ENCODE assay signal across 25 cellular contexts in genomic region chr17:16459850-16460550, GRCh38. TPM values are rescaled to one million over a fixed set of nuclear protein-coding genes. Genes with fewer than 3 reads are reported as not detected.
DNase-seq lines count a peak whose midpoint lies in the region; ATAC-seq and TF ChIP-seq lines count a peak whose summit lies in the region.
"Had no signal": no experiment of that assay in that cellular context is flagged by ENCODE, and none has a peak within 500 bp of the region (broad histone marks: within the 10 kb centered on the region; RNA-seq: fewer than 3 reads in every experiment).

No MANE protein-coding gene starts in this region.

- CTCF ChIA-PET in activated naive CD4-positive, alpha-beta T cell treated with anti-CD3 and anti-CD28 coated beads for 36 hours (lab: Charles Lee) = interaction anchor here (0.9 kb wide), 1 partner anchor 60 kb away, joined by 3 read pairs; no protein-coding TSS in a partner anchor
- CTCF ChIA-PET in PC-9 (lab: Charles Lee) = interaction anchor here (0.6 kb wide), 2 partner anchors 58 to 1428 kb away, joined by 3 read pairs; no protein-coding TSS in a partner anchor
- CTCF ChIA-PET in activated CD4-positive, alpha-beta memory T cell treated with anti-CD3 and anti-CD28 coated beads, Interleukin-2, amount 10 ng/mL, durations not matched to agents 7 days and 5 days (lab: Charles Lee) = interaction anchor here (1.4 kb wide), 1 partner anchor 8 kb away, joined by 4 read pairs; no protein-coding TSS in a partner anchor

- H3K9me2 ChIP-seq in PC-9 (ENCODE audit: insufficient read depth) = no peaks in the 10 kb centered on the region

- no peak for TF ChIP-seq POLR2A in spleen (IDR thresholded peaks at IDR 0.05)

- intact Hi-C loops in activated naive CD4-positive, alpha-beta T cell treated with anti-CD3 and anti-CD28 coated beads for 36 hours (cut with micrococcal nuclease) = no loop called here
- intact Hi-C loops in PC-9 (cut with micrococcal nuclease; ENCODE audit: unreplicated experiment) (loop anchor here (2.0 kb wide), 1 partner anchor 27 kb away; no protein-coding TSS in a partner anchor), spleen (cut with DNase I; ENCODE audit: low total_unique reads) (no loop called here)

- no peaks in the 10 kb centered on the region for H3K36me3 ChIP-seq in PC-9 (ENCODE audit: low read depth)
- H3K36me3 ChIP-seq in spleen = peaks cover 0 to 49% (median 4%) of the 10 kb centered on the region in 6 donors
- H3K36me3 ChIP-seq: heart left ventricle, MG63, pancreas, uterus had no signal

- DNase-seq in activated naive CD4-positive, alpha-beta T cell treated with anti-CD3 and anti-CD28 coated beads for 36 hours = no peak
- no peak for DNase-seq in activated naive CD4-positive, alpha-beta T cell treated with anti-CD3 and anti-CD28 coated beads, Interleukin-2, amount 50 U/mL, for 16 hours
- peak in 1 of 2 experiments; percentile 78 for DNase-seq in PC-9
- DNase-seq in foreskin keratinocyte = peak in 1 of 2 donors; percentile 63
- DNase-seq in spleen = no peak
- no peak for DNase-seq in hypothalamus (lab: John Stamatoyannopoulos, UW)
- DNase-seq in NOMO-1 (lab: John Stamatoyannopoulos, UW; ENCODE audit: unreplicated experiment in 2 of 2) = no peak
- DNase-seq in activated CD4-positive, alpha-beta memory T cell treated with anti-CD3 and anti-CD28 coated beads, Interleukin-2, amount 10 ng/mL, durations not matched to agents 7 days and 5 days = no peak
- DNase-seq: activated CD4-positive, alpha-beta T cell treated with anti-CD3 and anti-CD28 coated beads, Interleukin-2, amount 50 U/mL, for 4 hours; activated naive CD4-positive, alpha-beta T cell; aorta; effector CD8-positive, alpha-beta T cell; heart left ventricle; HFFc6; MG63; naive B cell; NCI-H1436; OCI-M1; pancreas; right cardiac atrium; stimulated activated CD8-positive, alpha-beta memory T cell treated with anti-CD3 and anti-CD28 coated beads, Interleukin-4, amount 100 ng/mL, for 48 hours; substantia nigra; T-helper 17 cell; uterus had no signal

- peak overlapping the region; percentile 31 for H3K27ac Mint-ChIP-seq in activated naive CD4-positive, alpha-beta T cell treated with anti-CD3 and anti-CD28 coated beads for 36 hours
- H3K27ac Mint-ChIP-seq in activated CD4-positive, alpha-beta memory T cell treated with anti-CD3 and anti-CD28 coated beads, Interleukin-2, amount 10 ng/mL, durations not matched to agents 7 days and 5 days = no peak overlapping the region
- H3K27ac Mint-ChIP-seq: HFFc6 had no signal

- BruUV-seq in PC-9 (replicated peaks; lab: Mats Ljungman, UMichigan) = TSS peak; percentile 75

- H3K9me3 ChIP-seq in PC-9 (ENCODE audit: insufficient read depth, low read depth) (no peaks in the 10 kb centered on the region), spleen (no peaks in the 10 kb centered on the region)
- H3K9me3 ChIP-seq: heart left ventricle, MG63, pancreas, uterus had no signal

- no peaks in the 10 kb centered on the region for H3K9me3 Mint-ChIP-seq in activated naive CD4-positive, alpha-beta T cell treated with anti-CD3 and anti-CD28 coated beads for 36 hours
- H3K9me3 Mint-ChIP-seq in activated CD4-positive, alpha-beta memory T cell treated with anti-CD3 and anti-CD28 coated beads, Interleukin-2, amount 10 ng/mL, durations not matched to agents 7 days and 5 days = no peaks in the 10 kb centered on the region
- H3K9me3 Mint-ChIP-seq: HFFc6, naive B cell had no signal

- H3K27ac ChIP-seq in PC-9 (0 out of 2 replicates have a peak overlapping the region, but pooled peaks have one; percentile 32), foreskin keratinocyte (no peak overlapping the region), spleen (peak overlapping the region in 5 of 8 donors; percentile 3 to 66 (median 49))
- H3K27ac ChIP-seq: heart left ventricle, pancreas, uterus had no signal

- H3K4me3 ChIP-seq in PC-9 (no peak overlapping the region), spleen (no peak overlapping the region)
- H3K4me3 ChIP-seq: heart left ventricle, MG63, pancreas, uterus had no signal

- H2AFZ ChIP-seq in PC-9 = no peak overlapping the region

- WGBS in spleen, 5 donors = 78 to 96% (median 85%) methylated on average over 5 to 6 of the region's 6 CpGs

- peak; percentile 32 for ATAC-seq in foreskin keratinocyte
- ATAC-seq: heart left ventricle, right cardiac atrium, T-helper 17 cell had no signal

- POLR2A ChIA-PET in PC-9 (lab: Charles Lee; ENCODE audit: unreplicated experiment) = interaction anchor here (0.5 kb wide), 1 partner anchor 95 kb away, joined by 3 read pairs; no protein-coding TSS in a partner anchor
- POLR2A ChIA-PET in activated CD4-positive, alpha-beta memory T cell treated with anti-CD3 and anti-CD28 coated beads, Interleukin-2, amount 10 ng/mL, durations not matched to agents 7 days and 5 days (lab: Charles Lee) = no interaction called here

- H4K20me1 ChIP-seq in PC-9 (ENCODE audit: insufficient read depth) = no peaks in the 10 kb centered on the region

- no peak overlapping the region for H3K4me3 Mint-ChIP-seq in activated naive CD4-positive, alpha-beta T cell treated with anti-CD3 and anti-CD28 coated beads for 36 hours
- no peak overlapping the region for H3K4me3 Mint-ChIP-seq in activated CD4-positive, alpha-beta memory T cell treated with anti-CD3 and anti-CD28 coated beads, Interleukin-2, amount 10 ng/mL, durations not matched to agents 7 days and 5 days
- H3K4me3 Mint-ChIP-seq: HFFc6, naive B cell, T-helper 17 cell had no signal

- H3K4me2 ChIP-seq in PC-9 = peak overlapping the region; percentile 34; the same call in 1 of the 2 replicates

- H3K79me2 ChIP-seq in PC-9 (ENCODE audit: low read depth) = no peaks in the 10 kb centered on the region

- H3K4me1 Mint-ChIP-seq in activated naive CD4-positive, alpha-beta T cell treated with anti-CD3 and anti-CD28 coated beads for 36 hours (ENCODE audit: low read depth) = peaks cover 4% of the 10 kb centered on the region
- no peaks in the 10 kb centered on the region for H3K4me1 Mint-ChIP-seq in activated CD4-positive, alpha-beta memory T cell treated with anti-CD3 and anti-CD28 coated beads, Interleukin-2, amount 10 ng/mL, durations not matched to agents 7 days and 5 days
- H3K4me1 Mint-ChIP-seq: naive B cell had no signal

- no peak for TF ChIP-seq CTCF in PC-9 (conservative IDR thresholded peaks at IDR 0.05)
- no peak for TF ChIP-seq CTCF in foreskin keratinocyte (conservative IDR thresholded peaks at IDR 0.05)
- no peak for TF ChIP-seq CTCF in spleen (IDR thresholded peaks at IDR 0.05 in 8 of 11, conservative IDR thresholded peaks at IDR 0.05 in 3 of 11)

- H3K4me1 ChIP-seq in PC-9 (replicated peaks; ENCODE audit: insufficient read depth) (peaks cover 10% of the 10 kb centered on the region), foreskin keratinocyte (no peaks in the 10 kb centered on the region), spleen (peaks cover 7 to 69% (median 53%) of the 10 kb centered on the region in 6 donors)
- H3K4me1 ChIP-seq: uterus had no signal

- H3K27me3 ChIP-seq in PC-9 (ENCODE audit: insufficient read depth, low read depth) (no peaks in the 10 kb centered on the region), foreskin keratinocyte (no peaks in the 10 kb centered on the region), spleen (replicated peaks in 1 of 7) (no peaks in the 10 kb centered on the region)
- H3K27me3 ChIP-seq: heart left ventricle, MG63, pancreas, uterus had no signal

- no peaks in the 10 kb centered on the region for H3F3A ChIP-seq in PC-9 (ENCODE audit: insufficient read depth, low read depth)

- no peaks in the 10 kb centered on the region for H3K27me3 Mint-ChIP-seq in activated naive CD4-positive, alpha-beta T cell treated with anti-CD3 and anti-CD28 coated beads for 36 hours (ENCODE audit: low read depth)
- no peaks in the 10 kb centered on the region for H3K27me3 Mint-ChIP-seq in activated CD4-positive, alpha-beta memory T cell treated with anti-CD3 and anti-CD28 coated beads, Interleukin-2, amount 10 ng/mL, durations not matched to agents 7 days and 5 days
- H3K27me3 Mint-ChIP-seq: naive B cell, T-helper 17 cell had no signal

- H3K36me3 Mint-ChIP-seq in activated naive CD4-positive, alpha-beta T cell treated with anti-CD3 and anti-CD28 coated beads for 36 hours (ENCODE audit: low read depth) = peaks cover 18% of the 10 kb centered on the region
- peaks cover 4% of the 10 kb centered on the region for H3K36me3 Mint-ChIP-seq in activated CD4-positive, alpha-beta memory T cell treated with anti-CD3 and anti-CD28 coated beads, Interleukin-2, amount 10 ng/mL, durations not matched to agents 7 days and 5 days (ENCODE audit: low read depth)
- H3K36me3 Mint-ChIP-seq: naive B cell had no signal

RNA-seq across cellular contexts. Expression of gene LRRC75A, which starts 32.0 kb away (rescaled TPM):
- under 1 TPM; 0.69 to 0.79 TPM for total RNA-seq in activated naive CD4-positive, alpha-beta T cell treated with anti-CD3 and anti-CD28 coated beads for 36 hours
- total RNA-seq in PC-9 (2021) = 14.0 and 15.8 TPM in 2 replicates
- total RNA-seq in foreskin keratinocyte = not detected in 2 replicates
- polyA plus RNA-seq in foreskin keratinocyte = 0.10 and 0.11 TPM in 2 replicates
- total RNA-seq in spleen = 10 to 100 TPM; 12.1 to 26.4 (median 22.3) TPM
- polyA plus RNA-seq in spleen = 10 to 100 TPM in 1 of 3 donors, 1 to 10 TPM in 2; 4.2 to 10.5 (median 4.8) TPM
- total RNA-seq in activated CD4-positive, alpha-beta memory T cell treated with anti-CD3 and anti-CD28 coated beads, Interleukin-2, amount 10 ng/mL, durations not matched to agents 7 days and 5 days = 1 to 10 TPM; 1.2 to 1.8 TPM

RNA-seq across cellular contexts. Expression of gene TRPV2, which starts 44.6 kb away (rescaled TPM):
- total RNA-seq in activated naive CD4-positive, alpha-beta T cell treated with anti-CD3 and anti-CD28 coated beads for 36 hours = 10 to 100 TPM; 23.7 to 24.8 TPM
- total RNA-seq in PC-9 (2021) (3.1 and 5.3 TPM in 2 replicates), foreskin keratinocyte (0.24 and 0.25 TPM in 2 replicates), spleen (10 to 100 TPM; 44.8 to 85.7 (median 50.2) TPM)
- polyA plus RNA-seq in foreskin keratinocyte (0.10 and 0.11 TPM in 2 replicates), spleen (10 to 100 TPM; 37.0 to 61.3 (median 55.0) TPM)
- total RNA-seq in activated CD4-positive, alpha-beta memory T cell treated with anti-CD3 and anti-CD28 coated beads, Interleukin-2, amount 10 ng/mL, durations not matched to agents 7 days and 5 days = 100 to 1,000 TPM; 131 to 142 TPM
- total RNA-seq: A673 had no signal
